Comparison of ENCODE assay signal across 1 cellular context in genomic region chr15:50593761-50594160, GRCh38.
A peak's percentile ranks its signal among the peaks of the same experiment; 100 is the strongest.
TF ChIP-seq lines count a peak whose summit lies in the region.

No MANE protein-coding gene starts in this region.

TF ChIP-seq in K562, 482 proteins besides CTCF, POLR2A, EP300 and RAD21 (continues in another document):
- no peak for TF ChIP-seq PBX2 (CRISPR knock-in tag; IDR thresholded peaks at IDR 0.05; ENCODE audit: low read depth)
- no peak for TF ChIP-seq PBX2 (tag; conservative IDR thresholded peaks at IDR 0.05; ENCODE audit: low read depth)
- 0 out of 2 replicates have a peak, but pooled peaks have one; percentile 13 for TF ChIP-seq NFRKB (IDR thresholded peaks at IDR 0.05; ENCODE audit: low read depth)
- peak; percentile 80 for TF ChIP-seq ZNF316 (IDR thresholded peaks at IDR 0.05)
- no peak for TF ChIP-seq SIN3B (IDR thresholded peaks at IDR 0.05; ENCODE audit: low read depth)
- TF ChIP-seq CTBP1 (IDR thresholded peaks at IDR 0.05; ENCODE audit: borderline replicate concordance), result 0 out of 2 replicates have a peak, but pooled peaks have one; percentile 26
- 0 out of 6 replicates have a peak, but pooled peaks of 1 of the 3 experiments have one; percentile 8 for TF ChIP-seq ZBTB11 (CRISPR knock-in tag; IDR thresholded peaks at IDR 0.05)
- no peak for TF ChIP-seq CREB3L1 (IDR thresholded peaks at IDR 0.05; ENCODE audit: borderline replicate concordance, low read depth)
- TF ChIP-seq GABPA (tag; conservative IDR thresholded peaks at IDR 0.05; ENCODE audit: low read depth), result no peak
- no peak for TF ChIP-seq MAFG (tag; conservative IDR thresholded peaks at IDR 0.05)
- no peak for TF ChIP-seq CREB3 (tag; conservative IDR thresholded peaks at IDR 0.05; ENCODE audit: low read depth)
- TF ChIP-seq HCFC1 (IDR thresholded peaks at IDR 0.05; ENCODE audit: low read depth, low read length), result no peak
- no peak for TF ChIP-seq ZBTB9 (CRISPR knock-in tag; IDR thresholded peaks at IDR 0.05)
- TF ChIP-seq C11orf30 (IDR thresholded peaks at IDR 0.05; ENCODE audit: low read depth), result peak; percentile 77
- peak; percentile 53; the same call in 1 of the 2 replicates for TF ChIP-seq ZBTB40 (IDR thresholded peaks at IDR 0.05)
- TF ChIP-seq ZBTB40 (CRISPR knock-in tag; IDR thresholded peaks at IDR 0.05), result no peak
- TF ChIP-seq PPARD (CRISPR knock-in tag; IDR thresholded peaks at IDR 0.05), result no peak
- no peak for TF ChIP-seq SUPT5H (IDR thresholded peaks at IDR 0.05)
- no peak for TF ChIP-seq MTA2 (IDR thresholded peaks at IDR 0.05; ENCODE audit: low read depth)
- TF ChIP-seq SMARCB1 (IDR thresholded peaks at IDR 0.05; ENCODE audit: insufficient read length, low read depth), result no peak
- no peak for TF ChIP-seq POLR2AphosphoS2 (IDR thresholded peaks at IDR 0.05; ENCODE audit: low read length)
- no peak for TF ChIP-seq ZFP30 (CRISPR knock-in tag; IDR thresholded peaks at IDR 0.05; ENCODE audit: borderline replicate concordance)
- TF ChIP-seq LEF1 (IDR thresholded peaks at IDR 0.05), result 0 out of 2 replicates have a peak, but pooled peaks have one; percentile 71
- no peak for TF ChIP-seq TFE3 (CRISPR knock-in tag; IDR thresholded peaks at IDR 0.05)
- peak; percentile 45 for TF ChIP-seq NFE2 (IDR thresholded peaks at IDR 0.05; ENCODE audit: low read depth)
- no peak for TF ChIP-seq SMAD4 (CRISPR knock-in tag; conservative IDR thresholded peaks at IDR 0.05)
- TF ChIP-seq HDAC3 (IDR thresholded peaks at IDR 0.05; ENCODE audit: borderline replicate concordance, partially characterized antibody), result no peak
- peak; percentile 42 for TF ChIP-seq MAFK (IDR thresholded peaks at IDR 0.05; ENCODE audit: low read length)
- no peak for TF ChIP-seq PCBP1 (IDR thresholded peaks at IDR 0.05; ENCODE audit: low read depth, low read length, poor library complexity, severe bottlenecking)
- peak; percentile 39; the same call in 1 of the 2 replicates for TF ChIP-seq MAFF (IDR thresholded peaks at IDR 0.05; ENCODE audit: low read length)
- no peak for TF ChIP-seq TFAP4 (CRISPR knock-in tag; IDR thresholded peaks at IDR 0.05; ENCODE audit: borderline replicate concordance)
- TF ChIP-seq SMARCA5 (IDR thresholded peaks at IDR 0.05), result no peak
